ENCODE assay signal across 5 cellular contexts in genomic region chr4:114048154-114048553, GRCh38.
DNase-seq lines count a peak whose midpoint lies in the region; TF ChIP-seq lines count a peak whose summit lies in the region.
"Not testable (repeated sequence)": the region's sequence is repeated elsewhere in the genome, so short reads cannot be mapped to it uniquely, and the experiment has no call there.

No MANE protein-coding gene starts in this region.

- DNase-seq in EH (ENCODE audit: low read depth) (peak; percentile 36), ELR (ENCODE audit: low read depth) (peak; percentile 20), M059J (ENCODE audit: low read depth) (peak; percentile 77), RPMI7951 (ENCODE audit: low read depth) (peak; percentile 74), MCF 10A (ENCODE audit: unreplicated experiment) (peak; percentile 13)

- not testable (repeated sequence) for BruUV-seq in MCF 10A (replicated peaks; lab: Mats Ljungman, UMichigan)

- H3K9me3 Mint-ChIP-seq in MCF 10A (ENCODE audit: unreplicated experiment) = not testable (repeated sequence)

- CTCF ChIA-PET in MCF 10A (lab: Yijun Ruan, JAX) = interaction anchor here (0.6 kb wide), 1 partner anchor 52 kb away, joined by 3 read pairs; no protein-coding TSS in a partner anchor

- not testable (repeated sequence) for H3K36me3 Mint-ChIP-seq in MCF 10A (ENCODE audit: insufficient read depth, unreplicated experiment)

- intact Hi-C loops in MCF 10A (cut with micrococcal nuclease) = not testable (repeated sequence)

- H3K4me1 Mint-ChIP-seq in MCF 10A (ENCODE audit: insufficient read depth, unreplicated experiment) = not testable (repeated sequence)

- POLR2A ChIA-PET in MCF 10A (lab: Yijun Ruan, JAX) = not testable (repeated sequence)

- not testable (repeated sequence) for H3K27me3 Mint-ChIP-seq in MCF 10A (ENCODE audit: insufficient read depth, unreplicated experiment)

- not testable (repeated sequence) for TF ChIP-seq CTCF in MCF 10A (IDR thresholded peaks at IDR 0.05; ENCODE audit: unreplicated experiment)

- not testable (repeated sequence) for H3K4me3 Mint-ChIP-seq in MCF 10A (ENCODE audit: unreplicated experiment)

- not testable (repeated sequence) for H3K27ac Mint-ChIP-seq in MCF 10A (ENCODE audit: low read depth, unreplicated experiment)

Comparison
In these comparisons a context has a peak if more than half of its experiments do, and no peak if none do; other contexts are left out.
1. Peak in every context shown above with its lines: DNase-seq.
2. DNase-seq: peak in every context shown above with its lines; median percentile 77 in M059J; 74 in RPMI7951; 36 in EH; 20 in ELR; 13 in MCF 10A.